Comparison of ENCODE assay signal across 17 cellular contexts in the genomic region with DNA sequence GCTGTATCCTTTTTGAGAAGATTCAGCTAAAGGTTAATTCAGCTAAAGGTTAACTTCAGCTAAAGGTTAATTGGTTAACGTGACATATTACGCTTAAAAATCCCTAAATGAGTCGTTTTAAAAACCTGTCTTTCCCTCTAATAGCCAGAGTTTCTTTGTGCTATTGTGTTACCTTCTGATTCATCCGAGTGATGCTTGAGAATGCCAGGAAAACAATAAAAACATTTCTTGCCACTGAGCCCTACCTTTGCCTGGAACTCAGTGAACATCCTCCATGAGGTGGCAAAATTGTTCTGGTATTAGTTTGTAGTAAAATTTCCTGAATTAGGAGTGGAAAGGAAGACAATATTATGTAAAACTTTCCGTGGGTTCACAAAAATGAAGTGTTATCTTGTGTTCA. TPM values are rescaled to one million over a fixed set of nuclear protein-coding genes. Genes with fewer than 3 reads are reported as not detected.
A peak's percentile ranks its signal among the peaks of the same experiment; 100 is the strongest.
DNase-seq lines count a peak whose midpoint lies in the region; ATAC-seq, FAIRE-seq and TF ChIP-seq lines count a peak whose summit lies in the region.
"Had no signal": no experiment of that assay in that cellular context is flagged by ENCODE, and none has a peak within 500 bp of the region (broad histone marks: within the 10 kb centered on the region; RNA-seq: fewer than 3 reads in every experiment).

No MANE protein-coding gene starts in this region.

- no peaks in the 10 kb centered on the region for H3K79me2 ChIP-seq in ACC112 (ENCODE audit: control insufficient read depth, insufficient read depth, low read length, unreplicated experiment)
- H3K79me2 ChIP-seq in PC-9 (ENCODE audit: low read depth), result no peaks in the 10 kb centered on the region
- H3K79me2 ChIP-seq in H1 (ENCODE audit: control insufficient read depth in 1 of 2, insufficient read depth in 2 of 2, low read length in 2 of 2), result no peaks in the 10 kb centered on the region

- H3K4me2 ChIP-seq in PC-9 (no peak overlapping the region), H1 (ENCODE audit: insufficient read depth in 1 of 2, low read depth in 2 of 2, low read length in 2 of 2) (no peak overlapping the region)
- H3K4me2 ChIP-seq: BLaER1 treated with 17β-estradiol and CSF1 and Interleukin-3, amounts not matched to agents 10 nM and 100 nM had no signal

- no peak overlapping the region for H4K91ac ChIP-seq in H1 (replicated peaks; ENCODE audit: insufficient read length, low read length)

- H3K36me3 ChIP-seq in ACC112 (ENCODE audit: insufficient read depth, low read length), result no peaks in the 10 kb centered on the region
- no peaks in the 10 kb centered on the region for H3K36me3 ChIP-seq in PC-9 (ENCODE audit: low read depth)
- no peaks in the 10 kb centered on the region for H3K36me3 ChIP-seq in H1 (ENCODE audit: control insufficient read depth in 2 of 4, insufficient read depth in 4 of 4, low read length in 3 of 4)
- H3K36me3 ChIP-seq: BLaER1 treated with 17β-estradiol and CSF1 and Interleukin-3, amounts not matched to agents 10 nM and 100 nM had no signal

- TF ChIP-seq RAD21 in H1 (IDR thresholded peaks at IDR 0.05 in 1 of 2, conservative IDR thresholded peaks at IDR 0.05 in 1 of 2; ENCODE audit: low read depth in 2 of 2, low read length in 2 of 2), result no peak

- no peaks in the 10 kb centered on the region for H3K4me1 ChIP-seq in ACC112 (ENCODE audit: control insufficient read depth, insufficient read depth, low read length, unreplicated experiment)
- no peaks in the 10 kb centered on the region for H3K4me1 ChIP-seq in PC-9 (replicated peaks; ENCODE audit: insufficient read depth)
- H3K4me1 ChIP-seq in H1 (replicated peaks in 1 of 4; ENCODE audit: control insufficient read depth in 3 of 4, insufficient read depth in 4 of 4, low read length in 3 of 4), result no peaks in the 10 kb centered on the region

- H3K9me2 ChIP-seq in PC-9 (ENCODE audit: insufficient read depth), result no peaks in the 10 kb centered on the region

- no TSS peak for BruUV-seq in PC-9 (replicated peaks; lab: Mats Ljungman, UMichigan)

- TF ChIP-seq EP300 in H1 (IDR thresholded peaks at IDR 0.05; ENCODE audit: borderline replicate concordance in 1 of 2, low read depth in 2 of 2, low read length in 2 of 2), result no peak

- WGBS in H1 (ENCODE audit: extremely low coverage in 1 of 2, insufficient coverage in 1 of 2, insufficient read length in 1 of 2, insufficient replicate concordance in 2 of 2, low coverage in 1 of 2, low lambda C conversion rate in 2 of 2, missing lambda C conversion rate in 1 of 2), 2 experiments, result 87% methylated on average over 5 of the region's 5 CpGs; no CpG with 5 or more reads in 1 of the 2 experiments

- H4K5ac ChIP-seq in H1 (ENCODE audit: insufficient read length, low read depth, low read length), result no peak overlapping the region

- H4K20me1 ChIP-seq in PC-9 (ENCODE audit: insufficient read depth) (no peaks in the 10 kb centered on the region), H1 (replicated peaks in 1 of 2; ENCODE audit: control insufficient read depth in 1 of 2, insufficient read depth in 2 of 2, low read length in 2 of 2) (no peaks in the 10 kb centered on the region)
- H4K20me1 ChIP-seq: BLaER1 treated with 17β-estradiol and CSF1 and Interleukin-3, amounts not matched to agents 10 nM and 100 nM had no signal

- intact Hi-C loops in PC-9 (cut with micrococcal nuclease; ENCODE audit: unreplicated experiment) (no loop called here), left colon (cut with DNase I, micrococcal nuclease) (no loop called here)

- no peak overlapping the region for H2BK15ac ChIP-seq in H1 (ENCODE audit: low read length)

- POLR2A ChIA-PET in PC-9 (lab: Charles Lee; ENCODE audit: unreplicated experiment) (no interaction called here), H1 (lab: Charles Lee; ENCODE audit: partially characterized antibody) (no interaction called here)

- no peak overlapping the region for H2BK5ac ChIP-seq in H1 (ENCODE audit: low read depth, low read length)

- TF ChIP-seq CTCF in PC-9 (conservative IDR thresholded peaks at IDR 0.05), result no peak
- TF ChIP-seq CTCF in H1 (IDR thresholded peaks at IDR 0.05; ENCODE audit: control extremely low read depth in 1 of 3, insufficient read depth in 1 of 3, low read depth in 1 of 3, low read length in 3 of 3), result no peak

- H2BK120ac ChIP-seq in H1 (replicated peaks; ENCODE audit: low read depth, low read length), result no peak overlapping the region

- H2AK5ac ChIP-seq in H1 (ENCODE audit: low read depth, low read length), result no peak overlapping the region

- H3F3A ChIP-seq in PC-9 (ENCODE audit: insufficient read depth, low read depth), result no peaks in the 10 kb centered on the region

- H3K23me2 ChIP-seq in H1 (ENCODE audit: low read depth, low read length), result no peaks in the 10 kb centered on the region

- no peaks in the 10 kb centered on the region for H3K9me3 ChIP-seq in PC-9 (ENCODE audit: insufficient read depth, low read depth)
- no peaks in the 10 kb centered on the region for H3K9me3 ChIP-seq in H1 (ENCODE audit: insufficient read depth in 2 of 2, low read depth in 1 of 2, low read length in 1 of 2)

- no peak overlapping the region for H2BK20ac ChIP-seq in H1 (ENCODE audit: low read length)

- H3K18ac ChIP-seq in H1 (ENCODE audit: extremely low read depth, low read length), result no peak overlapping the region

- FAIRE-seq in H1 (lab: Jason Lieb, UNC), result peak; percentile 28
- FAIRE-seq: GM12878, GM18507 had no signal

- no peak overlapping the region for H3K4ac ChIP-seq in H1 (replicated peaks; ENCODE audit: insufficient read length, low read depth, low read length)

- ATAC-seq in esophagus mucosa, result peak; percentile 82
- no peak for ATAC-seq in HG03432 (IDR thresholded peaks at IDR 0.05; ENCODE audit: unreplicated experiment)
- ATAC-seq in left colon, result no peak
- ATAC-seq: GM12878 had no signal

- no peak overlapping the region for H3K4me3 ChIP-seq in ACC112 (ENCODE audit: low read depth, low read length)
- H3K4me3 ChIP-seq in PC-9, result no peak overlapping the region
- H3K4me3 ChIP-seq in H1 (ENCODE audit: extremely low read depth in 1 of 4, insufficient read depth in 2 of 4, low read depth in 3 of 4, low read length in 4 of 4), result no peak overlapping the region
- H3K4me3 ChIP-seq: BLaER1 treated with 17β-estradiol and CSF1 and Interleukin-3, amounts not matched to agents 10 nM and 100 nM; GM12878 had no signal

- no peaks in the 10 kb centered on the region for H3K79me1 ChIP-seq in H1 (ENCODE audit: low read depth, low read length)

- no peak for TF ChIP-seq POLR2A in H1 (IDR thresholded peaks at IDR 0.05; ENCODE audit: control extremely low read depth in 1 of 2, low read depth in 2 of 2, low read length in 2 of 2)

- CTCF ChIA-PET in PC-9 (lab: Charles Lee) (no interaction called here), H1 (lab: Charles Lee; ENCODE audit: partially characterized antibody) (no interaction called here)

- no peak overlapping the region for H3K56ac ChIP-seq in H1 (replicated peaks; ENCODE audit: insufficient read length, low read depth, low read length)

- H3K27ac ChIP-seq in ACC112 (ENCODE audit: low read depth, low read length), result no peak overlapping the region
- no peak overlapping the region for H3K27ac ChIP-seq in PC-9
- no peak overlapping the region for H3K27ac ChIP-seq in H1 (ENCODE audit: low read depth, low read length)
- H3K27ac ChIP-seq: BLaER1 treated with 17β-estradiol and CSF1 and Interleukin-3, amounts not matched to agents 10 nM and 100 nM had no signal

- DNase-seq in PC-9 (no peak), H1 (ENCODE audit: low read depth in 1 of 2, low spot score in 2 of 2) (no peak), DMS 273 (lab: John Stamatoyannopoulos, UW; ENCODE audit: unreplicated experiment) (no peak), left colon (no peak), inferior parietal cortex (ENCODE audit: extremely low spot score) (no peak)
- DNase-seq: 8988T; ACHN; CD4-positive, CD25-positive, alpha-beta regulatory T cell; DMS79; H7 had no signal

- H3K27me3 ChIP-seq in ACC112 (ENCODE audit: insufficient read depth, low read length) (peaks cover 3% of the 10 kb centered on the region; the same call in 1 of the 2 replicates), PC-9 (ENCODE audit: insufficient read depth, low read depth) (no peaks in the 10 kb centered on the region), H1 (replicated peaks in 1 of 4; ENCODE audit: control insufficient read depth in 3 of 4, extremely low read depth in 1 of 4, insufficient read depth in 3 of 4, low read length in 3 of 4) (no peaks in the 10 kb centered on the region)
- H3K27me3 ChIP-seq: BLaER1 treated with 17β-estradiol and CSF1 and Interleukin-3, amounts not matched to agents 10 nM and 100 nM had no signal

- no peak overlapping the region for H2BK12ac ChIP-seq in H1 (ENCODE audit: low read depth, low read length)

- H3K9ac ChIP-seq in H1 (replicated peaks in 1 of 4; ENCODE audit: extremely low read depth in 1 of 4, low read depth in 3 of 4, low read length in 3 of 4), result no peak overlapping the region
- H3K9ac ChIP-seq: BLaER1 treated with 17β-estradiol and CSF1 and Interleukin-3, amounts not matched to agents 10 nM and 100 nM had no signal

- no peak overlapping the region for H3K14ac ChIP-seq in H1 (ENCODE audit: insufficient read length)

- no peak overlapping the region for H3K23ac ChIP-seq in H1 (ENCODE audit: insufficient read length)

- H2AFZ ChIP-seq in ACC112 (ENCODE audit: low read length, unreplicated experiment) (peak overlapping the region; percentile 51), PC-9 (peak overlapping the region; percentile 58; the same call in 1 of the 2 replicates), H1 (ENCODE audit: low read length) (no peak overlapping the region)

- H4K8ac ChIP-seq in H1 (ENCODE audit: extremely low read depth, insufficient read depth, low read length), result no peak overlapping the region

TF ChIP-seq in H1, 55 proteins besides CTCF, POLR2A, EP300 and RAD21 (continues in another document):
- TF ChIP-seq SP4 (IDR thresholded peaks at IDR 0.05; ENCODE audit: low read length) (no peak), RBBP5 (IDR thresholded peaks at IDR 0.05; ENCODE audit: borderline replicate concordance, low read depth, low read length) (no peak), TBP (IDR thresholded peaks at IDR 0.05; ENCODE audit: low read depth, low read length) (no peak), HDAC6 (IDR thresholded peaks at IDR 0.05; ENCODE audit: low read depth, low read length) (no peak), JUND (IDR thresholded peaks at IDR 0.05; ENCODE audit: low read length) (no peak), TAF7 (optimal IDR thresholded peaks at IDR 0.05; ENCODE audit: borderline replicate concordance, low read depth, low read length) (no peak)

RNA-seq across cellular contexts. Expression of a gene that starts 13.7 kb away (rescaled TPM):
- total RNA-seq in PC-9 (2021) (not detected in 2 replicates), esophagus mucosa (120 TPM), left colon (not detected)
- 0.71 and 0.96 TPM in 2 replicates for total RNA-seq in H1 (2021; fragmentation: NEBNext Ultra II Directional; extraction: Animal tissue kit (Norgen Biotek cat#: 25700))
- 0.25 and 0.38 TPM in 2 replicates for polyA plus RNA-seq in H1 (2011; rRNA removed)
- polyA plus RNA-seq in H1 (2011; cell fraction: cytosol; rRNA removed), result 0.54 TPM
- polyA plus RNA-seq in H1 (2011; cell fraction: nucleus; rRNA removed), result 0.29 TPM
- 0.28 to 0.79 TPM (median 0.46 TPM) in 4 replicates for polyA plus RNA-seq in H1 (2012, experiment 1 of 2)
- polyA plus RNA-seq in H1 (2012, experiment 2 of 2), result not detected
- 1.8 TPM for polyA plus RNA-seq in H1 (2013, experiment 1 of 2)
- polyA plus RNA-seq in H1 (2013, experiment 2 of 2), result 1.7 TPM
- 0.85 and 1.2 TPM in 2 replicates for polyA minus RNA-seq in H1 (2011; rRNA and poly(A)+ RNA removed)
- polyA minus RNA-seq in H1 (2011; cell fraction: cytosol; rRNA and poly(A)+ RNA removed), result 1.2 TPM
- 1.2 TPM for polyA minus RNA-seq in H1 (2011; cell fraction: nucleus; rRNA and poly(A)+ RNA removed)
- total RNA-seq: CD4-positive, CD25-positive, alpha-beta regulatory T cell; G401; GM12878 had no signal
- polyA plus RNA-seq: GM12878 had no signal

Comparison
In these comparisons a context has a peak if more than half of its experiments do, and no peak if none do; other contexts are left out.
1. RNA of a gene that starts 13.7 kb away (total RNA-seq): 120 TPM in esophagus mucosa (single experiment); 0.71 to 0.96 TPM in H1, not detected in left colon and not detected in PC-9; every median in the first group is over 10 times any median in the second.